In genomic region chr11:108871152-108871551, GRCh38 we compare ENCODE assay signal across 9 cellular contexts.
A peak's percentile ranks its signal among the peaks of the same experiment; 100 is the strongest.
DNase-seq lines count a peak whose midpoint lies in the region; ATAC-seq, FAIRE-seq and TF ChIP-seq lines count a peak whose summit lies in the region.
"Had no signal": no experiment of that assay in that cellular context is flagged by ENCODE, and none has a peak within 500 bp of the region (broad histone marks: within the 10 kb centered on the region; RNA-seq: fewer than 3 reads in every experiment).

No MANE protein-coding gene starts in this region.

- no peaks in the 10 kb centered on the region for H3K27me3 Mint-ChIP-seq in progenitor cell of endocrine pancreas
- no peaks in the 10 kb centered on the region for H3K27me3 Mint-ChIP-seq in activated T-helper 1 cell treated with anti-CD3 and anti-CD28 coated beads, Interleukin-12 subunit alpha, Interleukin-12 subunit beta, Interleukin-2, Interleukin-4 antibody, amounts not matched to agents 30 ng/mL and 10 ng/mL and 1 ng/mL, durations not matched to agents 14 hours and 24 hours and 36 hours (ENCODE audit: insufficient read depth)
- H3K27me3 Mint-ChIP-seq: central memory CD8-positive, alpha-beta T cell had no signal

- intact Hi-C loops in endothelial cell of umbilical vein (cut with micrococcal nuclease), result loop anchor here (1.0 to 5.0 kb wide), 8 partner anchors 24 to 1066 kb away; partner anchors contain the start of gene C11orf65
- intact Hi-C loops in activated T-helper 1 cell treated with anti-CD3 and anti-CD28 coated beads, Interleukin-12 subunit alpha, Interleukin-12 subunit beta, Interleukin-2, Interleukin-4 antibody, amounts not matched to agents 30 ng/mL and 10 ng/mL and 1 ng/mL, durations not matched to agents 14 hours and 24 hours and 36 hours (cut with micrococcal nuclease), result loop anchor here (1.0 kb wide), 1 partner anchor 173 kb away; no protein-coding TSS in a partner anchor

- dilution Hi-C loops in endothelial cell of umbilical vein (cut with MboI; ENCODE audit: extremely low pct_ligation_motif_present, low sequenced_read_pairs), result no loop called here

- no peaks in the 10 kb centered on the region for H3K9me1 ChIP-seq in endothelial cell of umbilical vein (replicated peaks; ENCODE audit: control insufficient read depth, extremely low read depth, insufficient read depth, low read length)

- H3K27me3 ChIP-seq in OCI-LY1 (ENCODE audit: insufficient read depth, low read length), result no peaks in the 10 kb centered on the region
- H3K27me3 ChIP-seq in endothelial cell of umbilical vein (ENCODE audit: control insufficient read depth in 2 of 2, insufficient read depth in 2 of 2, low read length in 2 of 2), result no peaks in the 10 kb centered on the region

- H3K4me3 ChIP-seq in GM12864 (ENCODE audit: low read depth, low read length) (no peak overlapping the region), OCI-LY1 (ENCODE audit: low read depth, low read length, poor library complexity, severe bottlenecking) (no peak overlapping the region), endothelial cell of umbilical vein (replicated peaks in 1 of 3; ENCODE audit: insufficient read depth in 1 of 3, low read depth in 1 of 3, low read length in 3 of 3) (peak overlapping the region in 1 of 3 experiments; percentile 74)

- H4K20me1 ChIP-seq in OCI-LY1 (ENCODE audit: insufficient read depth, low read length), result no peaks in the 10 kb centered on the region
- H4K20me1 ChIP-seq in endothelial cell of umbilical vein (replicated peaks; ENCODE audit: control insufficient read depth, extremely low read depth, insufficient read depth, low read length), result no peaks in the 10 kb centered on the region

- no peaks in the 10 kb centered on the region for H3K9me3 ChIP-seq in OCI-LY1 (ENCODE audit: low read length)
- H3K9me3 ChIP-seq in endothelial cell of umbilical vein (replicated peaks; ENCODE audit: control insufficient read depth, insufficient read depth, low read length), result no peaks in the 10 kb centered on the region

- H3K36me3 Mint-ChIP-seq in progenitor cell of endocrine pancreas (ENCODE audit: insufficient read depth), result no peaks in the 10 kb centered on the region
- no peaks in the 10 kb centered on the region for H3K36me3 Mint-ChIP-seq in activated T-helper 1 cell treated with anti-CD3 and anti-CD28 coated beads, Interleukin-12 subunit alpha, Interleukin-12 subunit beta, Interleukin-2, Interleukin-4 antibody, amounts not matched to agents 30 ng/mL and 10 ng/mL and 1 ng/mL, durations not matched to agents 14 hours and 24 hours and 36 hours (ENCODE audit: low read depth)

- H3K9ac ChIP-seq in OCI-LY1 (ENCODE audit: low read length) (no peak overlapping the region), endothelial cell of umbilical vein (replicated peaks; ENCODE audit: extremely low read depth, insufficient read depth, low read length) (peak overlapping the region; percentile 96)

- FAIRE-seq in endothelial cell of umbilical vein (lab: Jason Lieb, UNC), result no peak

- ATAC-seq in activated CD4-positive, CD25-positive, alpha-beta regulatory T cell treated with anti-CD3 and anti-CD28 coated beads, Interleukin-2, amount 50 U/mL, for 24 hours, result no peak
- ATAC-seq in HG03039 (IDR thresholded peaks at IDR 0.05; ENCODE audit: unreplicated experiment), result no peak

- H3K27ac ChIP-seq in OCI-LY1 (ENCODE audit: low read depth, low read length, poor library complexity, severe bottlenecking) (no peak overlapping the region), endothelial cell of umbilical vein (ENCODE audit: insufficient read depth, low read depth, low read length) (peak overlapping the region; percentile 100)

- H3K4me1 Mint-ChIP-seq in progenitor cell of endocrine pancreas (ENCODE audit: low read depth), result peaks cover 1% of the 10 kb centered on the region
- H3K4me1 Mint-ChIP-seq in activated T-helper 1 cell treated with anti-CD3 and anti-CD28 coated beads, Interleukin-12 subunit alpha, Interleukin-12 subunit beta, Interleukin-2, Interleukin-4 antibody, amounts not matched to agents 30 ng/mL and 10 ng/mL and 1 ng/mL, durations not matched to agents 14 hours and 24 hours and 36 hours (ENCODE audit: low read depth), result peaks cover 12% of the 10 kb centered on the region
- H3K4me1 Mint-ChIP-seq: central memory CD8-positive, alpha-beta T cell had no signal

- H2AFZ ChIP-seq in OCI-LY1 (ENCODE audit: low read length) (no peak overlapping the region), endothelial cell of umbilical vein (ENCODE audit: low read depth, low read length) (no peak overlapping the region)

- TF ChIP-seq POLR2A in endothelial cell of umbilical vein (IDR thresholded peaks at IDR 0.05; ENCODE audit: low read depth, low read length), result no peak

- no TSS peak for BruUV-seq in endothelial cell of umbilical vein (replicated peaks; lab: Mats Ljungman, UMichigan)

- H3K9me3 Mint-ChIP-seq in progenitor cell of endocrine pancreas (ENCODE audit: low read depth), result no peaks in the 10 kb centered on the region
- H3K9me3 Mint-ChIP-seq in activated T-helper 1 cell treated with anti-CD3 and anti-CD28 coated beads, Interleukin-12 subunit alpha, Interleukin-12 subunit beta, Interleukin-2, Interleukin-4 antibody, amounts not matched to agents 30 ng/mL and 10 ng/mL and 1 ng/mL, durations not matched to agents 14 hours and 24 hours and 36 hours, result no peaks in the 10 kb centered on the region
- H3K9me3 Mint-ChIP-seq: central memory CD8-positive, alpha-beta T cell had no signal

- no peak overlapping the region for H3K27ac Mint-ChIP-seq in progenitor cell of endocrine pancreas
- no peak overlapping the region for H3K27ac Mint-ChIP-seq in activated T-helper 1 cell treated with anti-CD3 and anti-CD28 coated beads, Interleukin-12 subunit alpha, Interleukin-12 subunit beta, Interleukin-2, Interleukin-4 antibody, amounts not matched to agents 30 ng/mL and 10 ng/mL and 1 ng/mL, durations not matched to agents 14 hours and 24 hours and 36 hours

- no peaks in the 10 kb centered on the region for H3K4me1 ChIP-seq in OCI-LY1 (ENCODE audit: insufficient read depth, low read length, severe bottlenecking)
- H3K4me1 ChIP-seq in endothelial cell of umbilical vein (ENCODE audit: control insufficient read depth, extremely low read depth, insufficient read depth, low read length), result peaks cover 63% of the 10 kb centered on the region

- H3K36me3 ChIP-seq in OCI-LY1 (ENCODE audit: insufficient read depth, low read length) (no peaks in the 10 kb centered on the region), endothelial cell of umbilical vein (ENCODE audit: control insufficient read depth in 2 of 2, extremely low read depth in 1 of 2, insufficient read depth in 2 of 2, low read length in 2 of 2) (no peaks in the 10 kb centered on the region)

- H3K9me2 ChIP-seq in OCI-LY1 (ENCODE audit: low read depth, low read length), result no peaks in the 10 kb centered on the region

- H3K4me3 Mint-ChIP-seq in progenitor cell of endocrine pancreas (ENCODE audit: low read depth), result no peak overlapping the region
- H3K4me3 Mint-ChIP-seq in activated T-helper 1 cell treated with anti-CD3 and anti-CD28 coated beads, Interleukin-12 subunit alpha, Interleukin-12 subunit beta, Interleukin-2, Interleukin-4 antibody, amounts not matched to agents 30 ng/mL and 10 ng/mL and 1 ng/mL, durations not matched to agents 14 hours and 24 hours and 36 hours, result no peak overlapping the region
- H3K4me3 Mint-ChIP-seq: central memory CD8-positive, alpha-beta T cell had no signal

- DNase-seq in A172 (ENCODE audit: low spot score) (peak; percentile 35), GM12864 (ENCODE audit: low read depth) (no peak), endothelial cell of umbilical vein (ENCODE audit: low read depth, low spot score) (peak; percentile 81), progenitor cell of endocrine pancreas (ENCODE audit: low spot score, unreplicated experiment) (no peak)
- DNase-seq in activated T-helper 1 cell treated with anti-CD3 and anti-CD28 coated beads, Interleukin-12 subunit alpha, Interleukin-12 subunit beta, Interleukin-2, Interleukin-4 antibody, amounts not matched to agents 30 ng/mL and 10 ng/mL and 1 ng/mL, durations not matched to agents 14 hours and 24 hours and 36 hours (ENCODE audit: low spot score), result no peak

- H3F3A ChIP-seq in OCI-LY1 (ENCODE audit: insufficient read depth, low read length), result no peaks in the 10 kb centered on the region

- TF ChIP-seq CTCF in GM12864 (IDR thresholded peaks at IDR 0.05; ENCODE audit: low read depth, low read length, missing control alignments) (peak; percentile 47), OCI-LY1 (IDR thresholded peaks at IDR 0.05; ENCODE audit: low read length) (peak; percentile 48), endothelial cell of umbilical vein (IDR thresholded peaks at IDR 0.05; ENCODE audit: extremely low read depth in 1 of 2, insufficient read depth in 1 of 2, low read depth in 1 of 2, low read length in 2 of 2) (peak; percentile 55 to 63), progenitor cell of endocrine pancreas (IDR thresholded peaks at IDR 0.05; ENCODE audit: unreplicated experiment) (peak; percentile 65)

- no peak overlapping the region for H3K4me2 ChIP-seq in OCI-LY1 (ENCODE audit: low read length)
- peak overlapping the region; percentile 99 for H3K4me2 ChIP-seq in endothelial cell of umbilical vein (ENCODE audit: insufficient read depth, low read length)

- H3K79me2 ChIP-seq in OCI-LY1 (ENCODE audit: insufficient read depth, low read length), result no peaks in the 10 kb centered on the region
- peaks cover 2% of the 10 kb centered on the region for H3K79me2 ChIP-seq in endothelial cell of umbilical vein (ENCODE audit: control insufficient read depth, insufficient read depth, low read length)

- POLR2A ChIA-PET in endothelial cell of umbilical vein (lab: Charles Lee), result no interaction called here

- CTCF ChIA-PET in endothelial cell of umbilical vein (lab: Charles Lee), result interaction anchor here (0.6 to 3.1 kb wide), 37 partner anchors 9 to 1084 kb away, joined by 3 to 95 read pairs (median 5); partner anchors contain the start of gene DDX10

TF ChIP-seq in endothelial cell of umbilical vein, 7 proteins besides CTCF, POLR2A, EP300 and RAD21:
- TF ChIP-seq FOS (IDR thresholded peaks at IDR 0.05; ENCODE audit: borderline replicate concordance, insufficient read depth, low read length), result no peak
- no peak for TF ChIP-seq MYC (IDR thresholded peaks at IDR 0.05; ENCODE audit: low read depth, low read length)
- TF ChIP-seq MAX (IDR thresholded peaks at IDR 0.05; ENCODE audit: insufficient read depth, insufficient read length), result no peak
- no peak for TF ChIP-seq JUN (IDR thresholded peaks at IDR 0.05; ENCODE audit: borderline replicate concordance, insufficient read depth, insufficient read length, low read depth)
- no peak for TF ChIP-seq EZH2 (IDR thresholded peaks at IDR 0.05; ENCODE audit: borderline replicate concordance, low read depth, low read length, severe bottlenecking)
- TF ChIP-seq GATA2 (IDR thresholded peaks at IDR 0.05; ENCODE audit: insufficient read depth, insufficient read length, low read depth, low read length), result no peak
- TF ChIP-seq POLR2AphosphoS5 (IDR thresholded peaks at IDR 0.05; ENCODE audit: insufficient read depth, low read depth, low read length), result no peak

Comparison
In these comparisons a context has a peak if more than half of its experiments do, and no peak if none do; other contexts are left out.
1. DNase-seq: peak in A172 (single experiment) and endothelial cell of umbilical vein (single experiment); none in GM12864 (single experiment), progenitor cell of endocrine pancreas (single experiment) and activated T-helper 1 cell treated with anti-CD3 and anti-CD28 coated beads, Interleukin-12 subunit alpha, Interleukin-12 subunit beta, Interleukin-2, Interleukin-4 antibody, amounts not matched to agents 30 ng/mL and 10 ng/mL and 1 ng/mL, durations not matched to agents 14 hours and 24 hours and 36 hours (single experiment).
2. Peak in every context shown above with its lines, with median percentiles within 50 percentile points of each other: CTCF ChIP-seq.